In genomic region chr2:84817239-84817655, GRCh38 we compare ENCODE assay signal across 10 cellular contexts.
DNase-seq lines count a peak whose midpoint lies in the region; ATAC-seq and TF ChIP-seq lines count a peak whose summit lies in the region.
"Had no signal": no experiment of that assay in that cellular context is flagged by ENCODE, and none has a peak within 500 bp of the region (broad histone marks: within the 10 kb centered on the region; RNA-seq: fewer than 3 reads in every experiment).

No MANE protein-coding gene starts in this region.

- CTCF ChIA-PET in activated CD4-positive, alpha-beta memory T cell treated with anti-CD3 and anti-CD28 coated beads for 36 hours (lab: Charles Lee): interaction anchor here (0.6 to 1.9 kb wide), 6 partner anchors 10 to 109 kb away, joined by 3 to 7 read pairs (median 6); partner anchors contain the start of gene TRABD2A
- CTCF ChIA-PET in activated CD4-positive, alpha-beta memory T cell treated with anti-CD3 and anti-CD28 coated beads, Interleukin-2, amount 10 ng/mL, durations not matched to agents 7 days and 5 days (lab: Charles Lee): interaction anchor here (1.0 kb wide), 1 partner anchor 320 kb away, joined by 3 read pairs; no protein-coding TSS in a partner anchor

- no peaks in the 10 kb centered on the region for H3K9me3 Mint-ChIP-seq in activated CD4-positive, alpha-beta memory T cell treated with anti-CD3 and anti-CD28 coated beads for 36 hours
- H3K9me3 Mint-ChIP-seq in activated CD4-positive, alpha-beta memory T cell treated with anti-CD3 and anti-CD28 coated beads, Interleukin-2, amount 10 ng/mL, durations not matched to agents 7 days and 5 days: peaks cover 2% of the 10 kb centered on the region

- H3K4me3 ChIP-seq in WERI-Rb-1 (ENCODE audit: low read depth, low read length): no peak overlapping the region
- H3K4me3 ChIP-seq: SK-N-MC had no signal

- peak; percentile 39 for DNase-seq in activated CD4-positive, alpha-beta memory T cell treated with anti-CD3 and anti-CD28 coated beads for 36 hours
- DNase-seq in activated CD4-positive, alpha-beta memory T cell treated with anti-CD3 and anti-CD28 coated beads, Interleukin-2, amount 10 ng/mL, durations not matched to agents 7 days and 5 days: no peak
- DNase-seq in germinal center (ENCODE audit: low spot score) (peak; percentile 27), sciatic nerve (ENCODE audit: low spot score) (no peak), OCI-M2 (lab: John Stamatoyannopoulos, UW; ENCODE audit: unreplicated experiment) (no peak), WERI-Rb-1 (no peak)
- DNase-seq: mammary epithelial cell had no signal

- H3K27ac Mint-ChIP-seq in activated CD4-positive, alpha-beta memory T cell treated with anti-CD3 and anti-CD28 coated beads for 36 hours: no peak overlapping the region
- H3K27ac Mint-ChIP-seq in activated CD4-positive, alpha-beta memory T cell treated with anti-CD3 and anti-CD28 coated beads, Interleukin-2, amount 10 ng/mL, durations not matched to agents 7 days and 5 days: no peak overlapping the region

- POLR2A ChIA-PET in activated CD4-positive, alpha-beta memory T cell treated with anti-CD3 and anti-CD28 coated beads for 36 hours (lab: Charles Lee): interaction anchor here (0.7 to 1.1 kb wide), 3 partner anchors 15 to 168 kb away, joined by 3 to 6 read pairs (median 3); no protein-coding TSS in a partner anchor
- POLR2A ChIA-PET in activated CD4-positive, alpha-beta memory T cell treated with anti-CD3 and anti-CD28 coated beads, Interleukin-2, amount 10 ng/mL, durations not matched to agents 7 days and 5 days (lab: Charles Lee): interaction anchor here (1.2 kb wide), 1 partner anchor 11 kb away, joined by 3 read pairs; no protein-coding TSS in a partner anchor

- no peak for TF ChIP-seq CTCF in WERI-Rb-1 (IDR thresholded peaks at IDR 0.05; ENCODE audit: low read depth, low read length)

- peaks cover 31% of the 10 kb centered on the region for H3K4me1 Mint-ChIP-seq in activated CD4-positive, alpha-beta memory T cell treated with anti-CD3 and anti-CD28 coated beads for 36 hours (ENCODE audit: low read depth)
- peaks cover 23% of the 10 kb centered on the region for H3K4me1 Mint-ChIP-seq in activated CD4-positive, alpha-beta memory T cell treated with anti-CD3 and anti-CD28 coated beads, Interleukin-2, amount 10 ng/mL, durations not matched to agents 7 days and 5 days

- no peak overlapping the region for H3K27ac ChIP-seq in WERI-Rb-1
- H3K27ac ChIP-seq: SK-N-MC had no signal

- no peaks in the 10 kb centered on the region for H3K36me3 ChIP-seq in WERI-Rb-1

- no peaks in the 10 kb centered on the region for H3K27me3 ChIP-seq in WERI-Rb-1 (ENCODE audit: insufficient read depth, low read depth, severe bottlenecking)

- no peaks in the 10 kb centered on the region for H3K9me3 ChIP-seq in WERI-Rb-1 (ENCODE audit: severe bottlenecking)

- no peaks in the 10 kb centered on the region for H3K36me3 Mint-ChIP-seq in activated CD4-positive, alpha-beta memory T cell treated with anti-CD3 and anti-CD28 coated beads for 36 hours
- H3K36me3 Mint-ChIP-seq in activated CD4-positive, alpha-beta memory T cell treated with anti-CD3 and anti-CD28 coated beads, Interleukin-2, amount 10 ng/mL, durations not matched to agents 7 days and 5 days (ENCODE audit: low read depth): peaks cover 12% of the 10 kb centered on the region

- H3K27me3 Mint-ChIP-seq in activated CD4-positive, alpha-beta memory T cell treated with anti-CD3 and anti-CD28 coated beads for 36 hours: no peaks in the 10 kb centered on the region
- H3K27me3 Mint-ChIP-seq in activated CD4-positive, alpha-beta memory T cell treated with anti-CD3 and anti-CD28 coated beads, Interleukin-2, amount 10 ng/mL, durations not matched to agents 7 days and 5 days: no peaks in the 10 kb centered on the region

- intact Hi-C loops in activated CD4-positive, alpha-beta memory T cell treated with anti-CD3 and anti-CD28 coated beads for 36 hours (cut with micrococcal nuclease): loop anchor here (1.0 kb wide), 5 partner anchors 16 to 108 kb away; partner anchors contain the start of gene TRABD2A
- intact Hi-C loops in sciatic nerve (cut with DNase I): no loop called here

- ATAC-seq in GM21423 (IDR thresholded peaks at IDR 0.05; ENCODE audit: unreplicated experiment): peak; percentile 86
- peak; percentile 91 for ATAC-seq in HG03159 (IDR thresholded peaks at IDR 0.05; ENCODE audit: unreplicated experiment)
- no peak for ATAC-seq in sciatic nerve

- no peak overlapping the region for H3K4me3 Mint-ChIP-seq in activated CD4-positive, alpha-beta memory T cell treated with anti-CD3 and anti-CD28 coated beads for 36 hours
- no peak overlapping the region for H3K4me3 Mint-ChIP-seq in activated CD4-positive, alpha-beta memory T cell treated with anti-CD3 and anti-CD28 coated beads, Interleukin-2, amount 10 ng/mL, durations not matched to agents 7 days and 5 days

Comparison
In these comparisons a context has a peak if more than half of its experiments do, and no peak if none do; other contexts are left out.
1. DNase-seq: peak in activated CD4-positive, alpha-beta memory T cell treated with anti-CD3 and anti-CD28 coated beads for 36 hours (single experiment) and germinal center (single experiment); none in activated CD4-positive, alpha-beta memory T cell treated with anti-CD3 and anti-CD28 coated beads, Interleukin-2, amount 10 ng/mL, durations not matched to agents 7 days and 5 days (single experiment), sciatic nerve (single experiment), OCI-M2 (single experiment) and WERI-Rb-1 (single experiment).